Comparison of ENCODE assay signal across 1 cellular context in genomic region chr3:15631426-15632211, GRCh38.
TF ChIP-seq lines count a peak whose summit lies in the region.

No MANE protein-coding gene starts in this region.

TF ChIP-seq in H1, 55 proteins besides CTCF, POLR2A, EP300 and RAD21:
- no peak for TF ChIP-seq SUZ12 (IDR thresholded peaks at IDR 0.05; ENCODE audit: low read length)
- TF ChIP-seq BCL11A (IDR thresholded peaks at IDR 0.05; ENCODE audit: low read depth in 2 of 2, low read length in 2 of 2): no peak
- TF ChIP-seq YY1 (IDR thresholded peaks at IDR 0.05; ENCODE audit: low read depth, low read length): no peak
- TF ChIP-seq ZNF274 (IDR thresholded peaks at IDR 0.05; ENCODE audit: borderline replicate concordance, extremely low read depth, low read length): no peak
- TF ChIP-seq SP2 (IDR thresholded peaks at IDR 0.05; ENCODE audit: low read length): no peak
- no peak for TF ChIP-seq TAF7 (optimal IDR thresholded peaks at IDR 0.05; ENCODE audit: borderline replicate concordance, low read depth, low read length)
- no peak for TF ChIP-seq CHD7 (IDR thresholded peaks at IDR 0.05; ENCODE audit: insufficient replicate concordance, low read length)
- TF ChIP-seq TAF1 (IDR thresholded peaks at IDR 0.05; ENCODE audit: low read depth, low read length): no peak
- TF ChIP-seq SIRT6 (IDR thresholded peaks at IDR 0.05; ENCODE audit: low read length): no peak
- TF ChIP-seq CHD2 (IDR thresholded peaks at IDR 0.05; ENCODE audit: low read length): no peak
- TF ChIP-seq JUND (IDR thresholded peaks at IDR 0.05; ENCODE audit: low read length): no peak
- no peak for TF ChIP-seq BRCA1 (IDR thresholded peaks at IDR 0.05; ENCODE audit: low read depth, low read length)
- TF ChIP-seq ASH2L (IDR thresholded peaks at IDR 0.05; ENCODE audit: low read length): no peak
- no peak for TF ChIP-seq CHD1 (IDR thresholded peaks at IDR 0.05; ENCODE audit: low read depth, low read length)
- TF ChIP-seq RBBP5 (IDR thresholded peaks at IDR 0.05; ENCODE audit: borderline replicate concordance, low read depth, low read length): no peak
- no peak for TF ChIP-seq CEBPB (IDR thresholded peaks at IDR 0.05; ENCODE audit: low read depth, low read length)
- TF ChIP-seq SIX5 (IDR thresholded peaks at IDR 0.05; ENCODE audit: low read depth, low read length): no peak
- TF ChIP-seq POLR2AphosphoS5 (IDR thresholded peaks at IDR 0.05; ENCODE audit: low read depth, low read length): no peak
- TF ChIP-seq JUN (IDR thresholded peaks at IDR 0.05; ENCODE audit: low read depth, low read length): no peak
